In the genomic region with DNA sequence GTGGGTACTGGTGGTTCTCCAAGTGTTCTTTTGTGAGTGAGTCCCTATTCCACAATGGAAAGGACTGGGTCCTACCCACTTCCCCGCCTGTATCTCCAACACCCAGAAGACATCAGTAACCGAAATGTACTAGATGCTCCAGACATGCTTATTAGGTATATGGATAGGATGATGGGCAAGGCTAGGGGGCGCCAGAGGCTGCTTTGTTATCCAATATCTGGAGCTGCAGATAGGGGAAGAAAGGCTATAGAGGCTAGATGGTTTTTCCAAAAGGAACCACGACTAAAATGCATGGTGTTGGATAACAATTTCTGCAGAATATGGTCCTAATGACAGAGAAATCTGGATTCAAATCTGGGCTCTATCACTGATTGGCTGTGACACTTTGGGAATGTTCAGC, we compare ENCODE assay signal across 8 cellular contexts. TPM values are rescaled to one million over a fixed set of nuclear protein-coding genes. Genes with fewer than 3 reads are reported as not detected.
A peak's percentile ranks its signal among the peaks of the same experiment; 100 is the strongest.
DNase-seq lines count a peak whose midpoint lies in the region; ATAC-seq, FAIRE-seq and TF ChIP-seq lines count a peak whose summit lies in the region.

No MANE protein-coding gene starts in this region.

- CTCF ChIA-PET in K562 (lab: Yijun Ruan, JAX; ENCODE audit: low intra/inter-chr PET ratio): interaction anchor here (0.7 to 1.1 kb wide), 3 partner anchors 23 to 391 kb away, joined by 3 to 5 read pairs (median 3); no protein-coding TSS in a partner anchor

- intact Hi-C loops in K562 (cut with micrococcal nuclease): loop anchor here (2.0 to 10.0 kb wide), 4 partner anchors 49 to 382 kb away; no protein-coding TSS in a partner anchor

- no peaks in the 10 kb centered on the region for H4K20me1 ChIP-seq in SU-DHL-6 (ENCODE audit: low read depth, low read length)
- H4K20me1 ChIP-seq in K562 (replicated peaks; ENCODE audit: control insufficient read depth, insufficient read depth, low read length): no peaks in the 10 kb centered on the region

- H3K36me3 ChIP-seq in SU-DHL-6 (ENCODE audit: low read length) (peaks cover 57% of the 10 kb centered on the region), K562 (ENCODE audit: control insufficient read depth, insufficient read depth, low read length) (no peaks in the 10 kb centered on the region)

- peak; percentile 81 to 84 for TF ChIP-seq RAD21 in K562 (CRISPR knock-in tag; conservative IDR thresholded peaks at IDR 0.05 in 1 of 2, IDR thresholded peaks at IDR 0.05 in 1 of 2)

- no peak overlapping the region for H3K4me2 ChIP-seq in SU-DHL-6 (ENCODE audit: low read depth, low read length, poor library complexity, severe bottlenecking)
- H3K4me2 ChIP-seq in K562 (ENCODE audit: insufficient read depth, low read length): no peak overlapping the region

- BruUV-seq in K562 (replicated peaks; lab: Mats Ljungman, UMichigan): no TSS peak

- TF ChIP-seq CTCF in SU-DHL-6 (IDR thresholded peaks at IDR 0.05; ENCODE audit: insufficient read depth, low read length, poor library complexity, severe bottlenecking): peak; percentile 78
- peak; percentile 69 to 86 (median 85) for TF ChIP-seq CTCF in K562 (IDR thresholded peaks at IDR 0.05 in 2 of 3, conservative IDR thresholded peaks at IDR 0.05 in 1 of 3; ENCODE audit: insufficient read depth in 2 of 3, low read depth in 1 of 3, low read length in 3 of 3)

- H3K9me1 ChIP-seq in K562 (ENCODE audit: control insufficient read depth, insufficient read depth, low read length): no peaks in the 10 kb centered on the region

- H3K79me2 ChIP-seq in SU-DHL-6 (ENCODE audit: insufficient read depth, low read length): no peaks in the 10 kb centered on the region
- no peaks in the 10 kb centered on the region for H3K79me2 ChIP-seq in K562 (ENCODE audit: control insufficient read depth, insufficient read depth, low read length)

- H3K9me2 ChIP-seq in SU-DHL-6 (replicated peaks; ENCODE audit: insufficient read depth, low read length): no peaks in the 10 kb centered on the region

- no peaks in the 10 kb centered on the region for H3K27me3 ChIP-seq in SU-DHL-6 (ENCODE audit: low read length)
- no peaks in the 10 kb centered on the region; a peak in 1 of 5 replicates for H3K27me3 ChIP-seq in K562 (ENCODE audit: control insufficient read depth in 2 of 2, insufficient read depth in 2 of 2, low read length in 2 of 2)

- in situ Hi-C loops in K562 (cut with MboI): loop anchor here (5.0 to 10.0 kb wide), 3 partner anchors 99 to 392 kb away; no protein-coding TSS in a partner anchor

- ATAC-seq in K562: peak; percentile 93

- H3K9me3 ChIP-seq in SU-DHL-6 (ENCODE audit: insufficient read depth, low read length): no peaks in the 10 kb centered on the region
- H3K9me3 ChIP-seq in K562 (replicated peaks; ENCODE audit: control insufficient read depth, insufficient read depth, low read depth, low read length): no peaks in the 10 kb centered on the region

- H3K4me1 ChIP-seq in K562 (replicated peaks in 1 of 2; ENCODE audit: control insufficient read depth in 2 of 2, insufficient read depth in 2 of 2, low read length in 2 of 2): peaks cover 0 to 3% of the 10 kb centered on the region in 2 experiments; a peak in 2 of 5 replicates

- peak; percentile 56 for DNase-seq in GF-D8 (lab: John Stamatoyannopoulos, UW)
- DNase-seq in M059J (ENCODE audit: low read depth): peak; percentile 68
- DNase-seq in K562 (ENCODE audit: extremely low read depth in 1 of 4, low spot score in 3 of 4): peak; percentile 31 to 78 (median 46)
- DNase-seq in kidney glomerular epithelial cell (lab: John Stamatoyannopoulos, UW): peak; percentile 30
- peak; percentile 43 to 65 (median 49) for DNase-seq in stimulated activated CD4-positive, alpha-beta T cell treated with anti-CD3 and anti-CD28 coated beads, TNF-alpha, amount 100 ng/mL, for 48 hours (ENCODE audit: low read depth in 3 of 3)
- no peak for DNase-seq in NCI-H187 treated with DMSO at 0.1 percent for 48 hours (lab: John Stamatoyannopoulos, UW)
- no peak for DNase-seq in frontal cortex (ENCODE audit: low spot score in 2 of 2)

- TF ChIP-seq EP300 in K562 (IDR thresholded peaks at IDR 0.05; ENCODE audit: low read length): no peak

- 3% methylated on average over 4 of the region's 4 CpGs for whole genome bisulfite sequencing in K562 (ENCODE audit: insufficient coverage, low coverage, missing lambda C conversion rate)

- H3F3A ChIP-seq in SU-DHL-6 (ENCODE audit: insufficient read depth): peaks cover 25% of the 10 kb centered on the region

- H3K27ac ChIP-seq in SU-DHL-6 (ENCODE audit: low read depth, low read length) (no peak overlapping the region), K562 (ENCODE audit: extremely low read depth, low read depth, low read length) (no peak overlapping the region)

- FAIRE-seq in K562 (lab: Jason Lieb, UNC) (peak; percentile 89), frontal cortex (lab: Jason Lieb, UNC) (no peak)

- H3K4me3 ChIP-seq in SU-DHL-6 (ENCODE audit: insufficient read depth, low read length, poor library complexity, severe bottlenecking) (no peak overlapping the region), K562 (no peak overlapping the region)

- H2AFZ ChIP-seq in SU-DHL-6 (ENCODE audit: low read depth, low read length, severe bottlenecking): no peak overlapping the region
- H2AFZ ChIP-seq in K562 (ENCODE audit: low read depth, low read length): no peak overlapping the region

- POLR2A ChIA-PET in K562 (lab: Yijun Ruan, JAX): interaction anchor here (0.8 to 1.4 kb wide), 2 partner anchors 49 to 187 kb away, joined by 3 to 4 read pairs; no protein-coding TSS in a partner anchor

- TF ChIP-seq POLR2A in K562 (conservative IDR thresholded peaks at IDR 0.05): no peak

- H3K9ac ChIP-seq in SU-DHL-6 (ENCODE audit: low read length) (no peak overlapping the region), K562 (ENCODE audit: insufficient read depth in 1 of 2, low read depth in 2 of 2, low read length in 2 of 2) (no peak overlapping the region)

TF ChIP-seq in K562, 482 proteins besides CTCF, POLR2A, EP300 and RAD21 (continues in another document):
- peak; percentile 57; the same call in 1 of the 2 replicates for TF ChIP-seq SMC3 (conservative IDR thresholded peaks at IDR 0.05; ENCODE audit: insufficient read depth, low read depth, low read length)
- TF ChIP-seq DACH1 (IDR thresholded peaks at IDR 0.05; ENCODE audit: partially characterized antibody): no peak
- no peak for TF ChIP-seq ZNF41 (CRISPR knock-in tag; conservative IDR thresholded peaks at IDR 0.05)
- no peak for TF ChIP-seq NFXL1 (CRISPR knock-in tag; IDR thresholded peaks at IDR 0.05)
- TF ChIP-seq KLF1 (tag; IDR thresholded peaks at IDR 0.05): no peak
- TF ChIP-seq HDAC2 (IDR thresholded peaks at IDR 0.05): no peak
- TF ChIP-seq, protein P1, sequence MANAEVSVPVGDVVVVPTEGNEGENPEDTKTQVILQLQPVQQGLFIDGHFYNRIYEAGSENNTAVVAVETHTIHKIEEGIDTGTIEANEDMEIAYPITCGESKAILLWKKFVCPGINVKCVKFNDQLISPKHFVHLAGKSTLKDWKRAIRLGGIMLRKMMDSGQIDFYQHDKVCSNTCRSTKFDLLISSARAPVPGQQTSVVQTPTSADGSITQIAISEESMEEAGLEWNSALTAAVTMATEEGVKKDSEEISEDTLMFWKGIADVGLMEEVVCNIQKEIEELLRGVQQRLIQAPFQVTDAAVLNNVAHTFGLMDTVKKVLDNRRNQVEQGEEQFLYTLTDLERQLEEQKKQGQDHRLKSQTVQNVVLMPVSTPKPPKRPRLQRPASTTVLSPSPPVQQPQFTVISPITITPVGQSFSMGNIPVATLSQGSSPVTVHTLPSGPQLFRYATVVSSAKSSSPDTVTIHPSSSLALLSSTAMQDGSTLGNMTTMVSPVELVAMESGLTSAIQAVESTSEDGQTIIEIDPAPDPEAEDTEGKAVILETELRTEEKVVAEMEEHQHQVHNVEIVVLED (CRISPR knock-in tag; IDR thresholded peaks at IDR 0.05): no peak
- TF ChIP-seq, protein P2, sequence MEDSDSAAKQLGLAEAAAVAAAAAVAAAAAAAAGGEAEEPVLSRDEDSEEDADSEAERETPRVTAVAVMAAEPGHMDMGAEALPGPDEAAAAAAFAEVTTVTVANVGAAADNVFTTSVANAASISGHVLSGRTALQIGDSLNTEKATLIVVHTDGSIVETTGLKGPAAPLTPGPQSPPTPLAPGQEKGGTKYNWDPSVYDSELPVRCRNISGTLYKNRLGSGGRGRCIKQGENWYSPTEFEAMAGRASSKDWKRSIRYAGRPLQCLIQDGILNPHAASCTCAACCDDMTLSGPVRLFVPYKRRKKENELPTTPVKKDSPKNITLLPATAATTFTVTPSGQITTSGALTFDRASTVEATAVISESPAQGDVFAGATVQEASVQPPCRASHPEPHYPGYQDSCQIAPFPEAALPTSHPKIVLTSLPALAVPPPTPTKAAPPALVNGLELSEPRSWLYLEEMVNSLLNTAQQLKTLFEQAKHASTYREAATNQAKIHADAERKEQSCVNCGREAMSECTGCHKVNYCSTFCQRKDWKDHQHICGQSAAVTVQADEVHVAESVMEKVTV (CRISPR knock-in tag; IDR thresholded peaks at IDR 0.05): peak; percentile 41; the same call in 1 of the 2 replicates
- peak; percentile 41; the same call in 1 of the 2 replicates for TF ChIP-seq STAG1 (CRISPR knock-in tag; IDR thresholded peaks at IDR 0.05; ENCODE audit: borderline replicate concordance)
- TF ChIP-seq SETDB1 (IDR thresholded peaks at IDR 0.05; ENCODE audit: low read length): no peak

RNA-seq across cellular contexts. Expression of a gene that starts 56.2 kb away (rescaled TPM):
- 77.3 and 81.2 TPM in 2 replicates for total RNA-seq in M059J (2014; rRNA removed; shearing (Covaris generic))
- total RNA-seq in K562 (2011; cell fraction: chromatin; rRNA removed; ENCODE audit: low replicate concordance): 55.5 and 190 TPM in 2 replicates
- total RNA-seq in K562 (2011; cell fraction: nucleolus; rRNA removed): 38.4 and 47.5 TPM in 2 replicates
- 104 and 151 TPM in 2 replicates for total RNA-seq in K562 (2011; cell fraction: nucleoplasm; rRNA removed)
- total RNA-seq in K562 (2014; rRNA removed): 24.7 and 28.4 TPM in 2 replicates
- total RNA-seq in K562 (2014; rRNA removed; fragmentation: Illumina TruSeq; extraction: Trizol): 60.0 and 70.8 TPM in 2 replicates
- 33.5 and 36.5 TPM in 2 replicates for total RNA-seq in K562 (2015; rRNA removed; fragmentation: Illumina TruSeq; extraction: Trizol)
- total RNA-seq in K562 (2021): 56.5 and 63.1 TPM in 2 replicates
- 29.6 and 42.4 TPM in 2 replicates for polyA plus RNA-seq in K562 (2011; rRNA removed)
- polyA plus RNA-seq in K562 (2011; cell fraction: cytosol; rRNA removed): 27.2 and 74.2 TPM in 2 replicates
- 11.4 and 20.4 TPM in 2 replicates for polyA plus RNA-seq in K562 (2011; cell fraction: nucleus; rRNA removed)
- 27.7 and 33.2 TPM in 2 replicates for polyA plus RNA-seq in K562 (2012)
- polyA plus RNA-seq in K562 (2014; fragmentation: Illumina TruSeq; extraction: Trizol): 34.9 and 36.3 TPM in 2 replicates
- 10 to 100 TPM; 16.1 to 17.3 TPM for polyA plus RNA-seq in K562 (2014; fragmentation: Nextera tagmentation; extraction: Ambion mirVana)
- 24.7 and 25.0 TPM in 2 replicates for polyA plus RNA-seq in K562 (2014; rRNA removed)
- 106 and 112 TPM in 2 replicates for polyA minus RNA-seq in K562 (2011; rRNA and poly(A)+ RNA removed)
- 22.5 and 31.0 TPM in 2 replicates for polyA minus RNA-seq in K562 (2011; cell fraction: cytosol; rRNA and poly(A)+ RNA removed)
- polyA minus RNA-seq in K562 (2011; cell fraction: nucleus; rRNA and poly(A)+ RNA removed): 29.1 and 54.0 TPM in 2 replicates
- 130 TPM for total RNA-seq in frontal cortex

Comparison
In these comparisons a context has a peak if more than half of its experiments do, and no peak if none do; other contexts are left out.
1. DNase-seq: peak in GF-D8 (single experiment), M059J (single experiment), K562 (4 of 4), kidney glomerular epithelial cell (single experiment) and stimulated activated CD4-positive, alpha-beta T cell treated with anti-CD3 and anti-CD28 coated beads, TNF-alpha, amount 100 ng/mL, for 48 hours (3 of 3); none in NCI-H187 treated with DMSO at 0.1 percent for 48 hours (single experiment) and frontal cortex (0 of 2).